Comparison of ENCODE assay signal across 15 cellular contexts in the genomic region with DNA sequence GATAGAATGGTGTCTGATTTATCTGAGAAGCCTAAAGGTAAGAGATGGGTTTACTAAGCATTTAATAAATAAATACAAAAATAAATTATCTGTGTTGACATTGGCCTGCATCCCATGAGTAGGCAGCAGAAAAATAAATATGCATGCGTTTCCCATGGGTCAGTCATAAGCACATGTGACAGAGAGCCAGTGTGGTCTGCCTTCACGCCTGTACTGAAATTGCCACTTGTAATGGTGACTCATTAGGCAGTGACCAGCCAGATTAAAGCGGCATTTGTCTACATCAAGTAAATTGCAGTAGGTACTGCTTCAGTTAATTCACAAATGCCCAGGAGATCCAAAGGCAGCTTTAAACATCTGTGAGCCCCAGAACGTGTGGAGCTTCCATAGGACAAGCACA.
DNase-seq lines count a peak whose midpoint lies in the region; ATAC-seq and TF ChIP-seq lines count a peak whose summit lies in the region.
"Had no signal": no experiment of that assay in that cellular context is flagged by ENCODE, and none has a peak within 500 bp of the region (broad histone marks: within the 10 kb centered on the region; RNA-seq: fewer than 3 reads in every experiment).

No MANE protein-coding gene starts in this region.

- no peak for TF ChIP-seq POLR2A in stomach (IDR thresholded peaks at IDR 0.05)

- no peaks in the 10 kb centered on the region for H3K36me3 ChIP-seq in stomach
- H3K36me3 ChIP-seq: heart left ventricle had no signal

- no peak for ATAC-seq in Right ventricle myocardium superior (ENCODE audit: poor library complexity)
- ATAC-seq: A549; activated T-cell treated with anti-CD3 and anti-CD28 coated beads, Interleukin-2, amount 50 U/mL, for 4 hours; heart left ventricle had no signal

- TF ChIP-seq CTCF in fibroblast of pulmonary artery (IDR thresholded peaks at IDR 0.05; ENCODE audit: low read length, missing control alignments) (no peak), stomach (IDR thresholded peaks at IDR 0.05) (no peak)

- no peak for TF ChIP-seq EP300 in stomach (IDR thresholded peaks at IDR 0.05)

- no peak overlapping the region for H3K27ac ChIP-seq in stomach
- H3K27ac ChIP-seq: A549, heart left ventricle had no signal

- H3K9me3 ChIP-seq in stomach = no peaks in the 10 kb centered on the region
- H3K9me3 ChIP-seq: A549, heart left ventricle had no signal

- no peak overlapping the region for H3K4me3 ChIP-seq in fibroblast of pulmonary artery (replicated peaks; ENCODE audit: low read depth, low read length)
- no peak overlapping the region for H3K4me3 ChIP-seq in stomach
- H3K4me3 ChIP-seq: A549, heart left ventricle had no signal

- H3K27me3 ChIP-seq in stomach = no peaks in the 10 kb centered on the region
- H3K27me3 ChIP-seq: heart left ventricle had no signal

- intact Hi-C loops in stomach (cut with DNase I; ENCODE audit: low total_unique reads) = no loop called here
- intact Hi-C loops in Right ventricle myocardium superior (cut with DNase I) = no loop called here

- DNase-seq in NCI-H748 (lab: John Stamatoyannopoulos, UW; ENCODE audit: unreplicated experiment) = peak; percentile 54
- DNase-seq in NCI-H748 treated with DMSO at 0.1 percent for 48 hours (lab: John Stamatoyannopoulos, UW) = no peak
- peak; percentile 2 for DNase-seq in SW480 (ENCODE audit: low spot score)
- peak; percentile 11 for DNase-seq in fibroblast of pulmonary artery (ENCODE audit: low read depth)
- DNase-seq in stomach = peak; percentile 30
- DNase-seq in Right ventricle myocardium superior = no peak
- no peak for DNase-seq in SKM-1 (lab: John Stamatoyannopoulos, UW; ENCODE audit: unreplicated experiment)
- DNase-seq in DMS114 treated with DMSO at 0.1 percent for 48 hours (lab: John Stamatoyannopoulos, UW; ENCODE audit: unreplicated experiment) = no peak
- DNase-seq: activated CD4-positive, alpha-beta T cell treated with anti-CD3 and anti-CD28 coated beads, Interleukin-2, amount 50 U/mL, for 48 hours; activated T-cell treated with anti-CD3 and anti-CD28 coated beads, Interleukin-2, amount 50 U/mL, for 4 hours; CD4-positive, CD25-positive, alpha-beta regulatory T cell; heart left ventricle; MV-4-11; NCI-H2171 had no signal

- H3K4me1 ChIP-seq in stomach = peaks cover 0 to 4% (median 0%) of the 10 kb centered on the region in 4 donors

- 57 to 71% (median 63%) methylated on average over 4 of the region's 4 CpGs for WGBS in stomach, 5 donors

Comparison
In these comparisons a context has a peak if more than half of its experiments do, and no peak if none do; other contexts are left out.
1. DNase-seq: peak in NCI-H748 (single experiment), SW480 (single experiment), fibroblast of pulmonary artery (single experiment) and stomach (single experiment); none in NCI-H748 treated with DMSO at 0.1 percent for 48 hours (single experiment), Right ventricle myocardium superior (single experiment), SKM-1 (single experiment) and DMS114 treated with DMSO at 0.1 percent for 48 hours (single experiment).